ENCODE assay signal across 26 cellular contexts in genomic region chr16:79463839-79464238, GRCh38.
"Had no signal": no experiment of that assay in that cellular context is flagged by ENCODE, and none has a peak within 500 bp of the region (broad histone marks: within the 10 kb centered on the region; RNA-seq: fewer than 3 reads in every experiment).

No MANE protein-coding gene starts in this region.

- DNase-seq: activated CD4-positive, alpha-beta T cell treated with anti-CD3 and anti-CD28 coated beads, Interleukin-2, amount 50 U/mL, for 1 hour; activated CD8-positive, alpha-beta memory T cell treated with anti-CD3 and anti-CD28 coated beads, Interleukin-2, amount 10 ng/mL, durations not matched to agents 7 days and 5 days; activated CD8-positive, alpha-beta T cell treated with anti-CD3 and anti-CD28 coated beads, Interleukin-2, amount 10 ng/mL, durations not matched to agents 7 days and 5 days; activated T-cell treated with anti-CD3 and anti-CD28 coated beads, Interleukin-2, amount 50 U/mL, for 48 hours; dermis blood vessel endothelial cell; effector CD4-positive, alpha-beta T cell; foreskin melanocyte; left lung; naive thymus-derived CD4-positive, alpha-beta T cell; ovary; retina; sigmoid colon; stimulated activated CD4-positive, alpha-beta T cell treated with anti-CD3 and anti-CD28 coated beads, Interleukin-1b, Interleukin-23, amount 100 ng/mL, for 48 hours; stimulated activated CD4-positive, alpha-beta T cell treated with anti-CD3 and anti-CD28 coated beads, Interleukin-4, amount 100 ng/mL, for 4 hours; stimulated activated CD8-positive, alpha-beta memory T cell treated with anti-CD3 and anti-CD28 coated beads, Interleukin-4, amount 100 ng/mL, for 48 hours; stimulated activated naive CD8-positive, alpha-beta T cell treated with anti-CD3 and anti-CD28 coated beads, Interleukin-15, amount 100 ng/mL, for 72 hours; substantia nigra; T-helper 2 cell; uterus had no signal

- H3K27ac ChIP-seq: breast epithelium, esophagus muscularis mucosa, left lung, ovary, prostate gland, sigmoid colon, uterus had no signal

- H3K9me3 ChIP-seq: breast epithelium, esophagus muscularis mucosa, left lung, ovary, prostate gland, sigmoid colon, uterus had no signal

- H3K4me1 ChIP-seq: breast epithelium, esophagus muscularis mucosa, left lung, prostate gland, sigmoid colon, uterus had no signal

- ATAC-seq: activated CD8-positive, alpha-beta memory T cell treated with anti-CD3 and anti-CD28 coated beads, Interleukin-2, amount 10 ng/mL, durations not matched to agents 7 days and 5 days; activated CD8-positive, alpha-beta T cell treated with anti-CD3 and anti-CD28 coated beads, Interleukin-2, amount 10 ng/mL, durations not matched to agents 7 days and 5 days; left lung; naive thymus-derived CD4-positive, alpha-beta T cell; stimulated activated memory B cell treated with anti-CD40 and anti-IgM and Interleukin-4, amounts not matched to agents 10 μg/mL and 1 μg/mL and 100 μg/mL, for 72 hours; stimulated activated naive CD8-positive, alpha-beta T cell treated with anti-CD3 and anti-CD28 coated beads, Interleukin-15, amount 100 ng/mL, for 72 hours; WTC11 had no signal

- H3K4me2 ChIP-seq: smooth muscle cell had no signal

- H3K4me3 ChIP-seq: breast epithelium, esophagus muscularis mucosa, left lung, lung, ovary, prostate gland, sigmoid colon, smooth muscle cell, uterus had no signal

- H3K36me3 ChIP-seq: breast epithelium, esophagus muscularis mucosa, left lung, ovary, prostate gland, sigmoid colon, uterus had no signal

- H3K27me3 ChIP-seq: breast epithelium, esophagus muscularis mucosa, left lung, ovary, sigmoid colon, uterus had no signal
